In the genomic region with DNA sequence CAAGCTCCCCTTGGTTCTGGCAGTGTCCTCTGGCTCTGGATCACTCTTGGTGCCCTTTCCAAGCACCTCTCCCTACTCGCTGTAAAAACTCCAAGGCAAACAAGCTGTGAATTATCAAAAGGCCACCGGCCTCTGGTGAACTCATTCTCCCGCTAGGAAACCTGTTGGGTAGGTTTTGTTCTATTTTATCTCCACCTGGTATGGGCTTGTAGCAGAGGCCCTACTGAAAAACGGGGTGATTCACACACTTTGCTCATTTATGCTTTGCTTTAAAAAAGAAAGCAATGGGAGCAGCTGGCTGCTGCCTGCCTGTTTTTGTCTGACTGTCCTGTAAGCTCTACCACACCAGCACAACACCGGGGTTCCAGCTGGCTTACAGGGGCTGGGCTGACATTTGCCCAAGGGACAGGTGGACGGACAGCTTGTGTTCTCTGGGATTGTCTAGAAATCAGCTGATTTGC, we compare ENCODE assay signal across 2 cellular contexts.
TF ChIP-seq lines count a peak whose summit lies in the region.

No MANE protein-coding gene starts in this region.

TF ChIP-seq in HCT116, 20 proteins besides CTCF, POLR2A, EP300 and RAD21 (continued from another document):
- TF ChIP-seq FOSL1 (IDR thresholded peaks at IDR 0.05; ENCODE audit: low read depth) (peak; percentile 64), TCF7L2 (IDR thresholded peaks at IDR 0.05; ENCODE audit: borderline replicate concordance, extremely low read depth, insufficient read depth, insufficient read length) (peak; percentile 9), JUND (IDR thresholded peaks at IDR 0.05) (peak; percentile 81), SRF (IDR thresholded peaks at IDR 0.05; ENCODE audit: low read depth) (peak; percentile 52; the same call in 1 of the 2 replicates), CBX3 (IDR thresholded peaks at IDR 0.05; ENCODE audit: low read depth) (peak; percentile 84), MAX (IDR thresholded peaks at IDR 0.05) (peak; percentile 65; the same call in 1 of the 2 replicates), EZH2 (IDR thresholded peaks at IDR 0.05) (no peak), CEBPB (IDR thresholded peaks at IDR 0.05; ENCODE audit: low read depth) (no peak), EGR1 (IDR thresholded peaks at IDR 0.05; ENCODE audit: low read depth) (no peak)

TF ChIP-seq in HEK293T, 16 proteins besides CTCF, POLR2A, EP300 and RAD21 (continued from another document):
- TF ChIP-seq FOXA1 (IDR thresholded peaks at IDR 0.05) (no peak), NFRKB (IDR thresholded peaks at IDR 0.05) (no peak)
